Comparison of ENCODE assay signal across 20 cellular contexts in the genomic region with DNA sequence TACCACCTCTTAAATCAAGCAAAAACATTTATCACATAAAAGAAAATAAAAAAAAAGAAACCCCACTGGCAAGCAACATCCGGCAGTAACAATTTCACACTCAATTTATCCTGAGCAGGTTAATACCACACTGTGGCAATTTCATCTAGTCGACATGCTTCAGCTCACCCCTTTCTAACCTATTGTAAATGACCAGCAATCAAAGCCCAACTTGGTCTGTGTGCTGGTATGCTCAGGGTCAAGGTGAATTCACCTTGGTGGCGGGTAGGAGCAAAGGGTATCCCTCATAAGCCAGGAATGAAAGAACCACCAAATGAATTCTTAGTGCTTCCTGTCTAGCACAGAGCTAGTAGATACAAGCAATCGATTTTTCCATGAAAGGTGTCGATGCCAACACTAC.
A peak's percentile ranks its signal among the peaks of the same experiment; 100 is the strongest.
DNase-seq lines count a peak whose midpoint lies in the region; ATAC-seq and TF ChIP-seq lines count a peak whose summit lies in the region.
"Had no signal": no experiment of that assay in that cellular context is flagged by ENCODE, and none has a peak within 500 bp of the region (broad histone marks: within the 10 kb centered on the region; RNA-seq: fewer than 3 reads in every experiment).

No MANE protein-coding gene starts in this region.

- no peak for TF ChIP-seq POLR2A in thyroid gland (IDR thresholded peaks at IDR 0.05)

- H3K4me3 ChIP-seq in right atrium auricular region: no peak overlapping the region
- H3K4me3 ChIP-seq in thyroid gland (replicated peaks in 1 of 3): no peak overlapping the region
- H3K4me3 ChIP-seq: GM23248, hepatocyte, skin epidermis, testis had no signal

- H3K4me3 Mint-ChIP-seq in T-helper 17 cell (no peak overlapping the region), immature natural killer cell (peak overlapping the region in 3 of 5 donors; percentile 21 to 43 (median 29))
- no peak overlapping the region for H3K4me3 Mint-ChIP-seq in activated T-helper 1 cell treated with anti-CD3 and anti-CD28 coated beads, Interleukin-12 subunit alpha, Interleukin-12 subunit beta, Interleukin-2, Interleukin-4 antibody, amounts not matched to agents 30 ng/mL and 10 ng/mL and 1 ng/mL, durations not matched to agents 14 hours and 24 hours and 36 hours

- H3K4me1 ChIP-seq in right atrium auricular region (peaks cover 0 to 60% of the 10 kb centered on the region in 2 donors), thyroid gland (peaks cover 57 to 69% of the 10 kb centered on the region in 2 donors)
- H3K4me1 ChIP-seq: BE2C had no signal

- ATAC-seq in left ventricle myocardium superior (no peak), T-helper 17 cell (peak; percentile 17), HG02840 (IDR thresholded peaks at IDR 0.05; ENCODE audit: low FRiP score, unreplicated experiment) (no peak)

- H3K9me3 ChIP-seq in right atrium auricular region (no peaks in the 10 kb centered on the region), T-helper 17 cell (ENCODE audit: control insufficient read depth, low read length, poor library complexity, severe bottlenecking) (no peaks in the 10 kb centered on the region), thyroid gland (no peaks in the 10 kb centered on the region)
- H3K9me3 ChIP-seq: BE2C, testis had no signal

- WGBS in thyroid gland, 2 donors: 80 to 83% methylated on average over 5 of the region's 5 CpGs

- H3K27ac Mint-ChIP-seq in T-helper 17 cell: peak overlapping the region; percentile 24
- peak overlapping the region in 5 of 6 donors; percentile 9 to 65 (median 17) for H3K27ac Mint-ChIP-seq in immature natural killer cell
- H3K27ac Mint-ChIP-seq in activated T-helper 1 cell treated with anti-CD3 and anti-CD28 coated beads, Interleukin-12 subunit alpha, Interleukin-12 subunit beta, Interleukin-2, Interleukin-4 antibody, amounts not matched to agents 30 ng/mL and 10 ng/mL and 1 ng/mL, durations not matched to agents 14 hours and 24 hours and 36 hours: no peak overlapping the region

- H3K36me3 Mint-ChIP-seq in T-helper 17 cell (ENCODE audit: low read depth): peaks cover 2% of the 10 kb centered on the region
- H3K36me3 Mint-ChIP-seq in immature natural killer cell: peaks cover 4 to 9% (median 4%) of the 10 kb centered on the region in 3 donors
- peaks cover 27% of the 10 kb centered on the region for H3K36me3 Mint-ChIP-seq in activated T-helper 1 cell treated with anti-CD3 and anti-CD28 coated beads, Interleukin-12 subunit alpha, Interleukin-12 subunit beta, Interleukin-2, Interleukin-4 antibody, amounts not matched to agents 30 ng/mL and 10 ng/mL and 1 ng/mL, durations not matched to agents 14 hours and 24 hours and 36 hours (ENCODE audit: low read depth)

- H3K27ac ChIP-seq in right atrium auricular region: peak overlapping the region; percentile 13 to 71
- peak overlapping the region; percentile 24 to 91 (median 74) for H3K27ac ChIP-seq in thyroid gland
- H3K27ac ChIP-seq: GM23248, hepatocyte, parathyroid adenoma, RWPE1, skin epidermis had no signal

- H3K9me3 Mint-ChIP-seq in immature natural killer cell: no peaks in the 10 kb centered on the region
- no peaks in the 10 kb centered on the region for H3K9me3 Mint-ChIP-seq in activated T-helper 1 cell treated with anti-CD3 and anti-CD28 coated beads, Interleukin-12 subunit alpha, Interleukin-12 subunit beta, Interleukin-2, Interleukin-4 antibody, amounts not matched to agents 30 ng/mL and 10 ng/mL and 1 ng/mL, durations not matched to agents 14 hours and 24 hours and 36 hours

- peaks cover 12% of the 10 kb centered on the region for H3K36me3 ChIP-seq in right atrium auricular region
- no peaks in the 10 kb centered on the region for H3K36me3 ChIP-seq in thyroid gland
- H3K36me3 ChIP-seq: BE2C had no signal

- DNase-seq in right atrium auricular region (ENCODE audit: low spot score) (no peak), left ventricle myocardium superior (no peak), T-helper 17 cell (no peak), immature natural killer cell (no peak), thyroid gland (no peak), AG20443 (ENCODE audit: low spot score) (no peak)
- DNase-seq in activated T-helper 1 cell treated with anti-CD3 and anti-CD28 coated beads, Interleukin-12 subunit alpha, Interleukin-12 subunit beta, Interleukin-2, Interleukin-4 antibody, amounts not matched to agents 30 ng/mL and 10 ng/mL and 1 ng/mL, durations not matched to agents 14 hours and 24 hours and 36 hours (ENCODE audit: low spot score): no peak
- DNase-seq: BE2C; DMS53; GM23248; kidney glomerular epithelial cell; NCI-H1930; NCI-H446 treated with DMSO at 0.1 percent for 48 hours; stimulated activated CD4-positive, alpha-beta T cell treated with anti-CD3 and anti-CD28 coated beads, Interleukin-4, amount 100 ng/mL, for 24 hours had no signal

- H3K27me3 Mint-ChIP-seq in T-helper 17 cell (no peaks in the 10 kb centered on the region), immature natural killer cell (ENCODE audit: low read depth in 3 of 3) (peaks cover 0 to 2% (median 0%) of the 10 kb centered on the region in 3 donors)
- H3K27me3 Mint-ChIP-seq in activated T-helper 1 cell treated with anti-CD3 and anti-CD28 coated beads, Interleukin-12 subunit alpha, Interleukin-12 subunit beta, Interleukin-2, Interleukin-4 antibody, amounts not matched to agents 30 ng/mL and 10 ng/mL and 1 ng/mL, durations not matched to agents 14 hours and 24 hours and 36 hours (ENCODE audit: insufficient read depth): peaks cover 2% of the 10 kb centered on the region

- H3K4me1 Mint-ChIP-seq in T-helper 17 cell (peaks cover 68% of the 10 kb centered on the region), immature natural killer cell (peaks cover 60 to 81% of the 10 kb centered on the region in 2 donors)
- peaks cover 75% of the 10 kb centered on the region for H3K4me1 Mint-ChIP-seq in activated T-helper 1 cell treated with anti-CD3 and anti-CD28 coated beads, Interleukin-12 subunit alpha, Interleukin-12 subunit beta, Interleukin-2, Interleukin-4 antibody, amounts not matched to agents 30 ng/mL and 10 ng/mL and 1 ng/mL, durations not matched to agents 14 hours and 24 hours and 36 hours (ENCODE audit: low read depth)

- intact Hi-C loops in left ventricle myocardium superior (cut with micrococcal nuclease) (no loop called here), thyroid gland (cut with DNase I) (no loop called here)
- intact Hi-C loops in activated T-helper 1 cell treated with anti-CD3 and anti-CD28 coated beads, Interleukin-12 subunit alpha, Interleukin-12 subunit beta, Interleukin-2, Interleukin-4 antibody, amounts not matched to agents 30 ng/mL and 10 ng/mL and 1 ng/mL, durations not matched to agents 14 hours and 24 hours and 36 hours (cut with micrococcal nuclease): no loop called here

- no peaks in the 10 kb centered on the region for H3K27me3 ChIP-seq in right atrium auricular region
- H3K27me3 ChIP-seq in thyroid gland: no peaks in the 10 kb centered on the region
- H3K27me3 ChIP-seq: BE2C, hepatocyte, testis had no signal

- TF ChIP-seq CTCF in right atrium auricular region (IDR thresholded peaks at IDR 0.05): no peak
- TF ChIP-seq CTCF in thyroid gland (IDR thresholded peaks at IDR 0.05): no peak

Comparison
In these comparisons a context has a peak if more than half of its experiments do, and no peak if none do; other contexts are left out.
1. H3K4me3 Mint-ChIP-seq: peak in immature natural killer cell (3 of 5); none in T-helper 17 cell (single experiment) and activated T-helper 1 cell treated with anti-CD3 and anti-CD28 coated beads, Interleukin-12 subunit alpha, Interleukin-12 subunit beta, Interleukin-2, Interleukin-4 antibody, amounts not matched to agents 30 ng/mL and 10 ng/mL and 1 ng/mL, durations not matched to agents 14 hours and 24 hours and 36 hours (single experiment).